32 cellular contexts compared by ENCODE assay signal in genomic region chr2:100945930-100946607, GRCh38.
"Had no signal": no experiment of that assay in that cellular context is flagged by ENCODE, and none has a peak within 500 bp of the region (broad histone marks: within the 10 kb centered on the region; RNA-seq: fewer than 3 reads in every experiment).

No MANE protein-coding gene starts in this region.

- FAIRE-seq: astrocyte, bronchial epithelial cell had no signal

- H3K36me3 Mint-ChIP-seq: activated CD8-positive, alpha-beta memory T cell treated with anti-CD3 and anti-CD28 coated beads, Interleukin-2, amount 10 ng/mL, durations not matched to agents 7 days and 5 days had no signal

- H3K27ac ChIP-seq: adrenal gland, VCaP had no signal

- H3K4me3 ChIP-seq: adrenal gland had no signal

- H3K36me3 ChIP-seq: adrenal gland had no signal

- H3K4me3 Mint-ChIP-seq: activated B cell treated with CpG ODN at 0.5 μM for 24 hours; activated CD4-positive, alpha-beta memory T cell treated with anti-CD3 and anti-CD28 coated beads, Interleukin-2, amount 10 ng/mL, durations not matched to agents 7 days and 5 days; activated CD8-positive, alpha-beta memory T cell treated with anti-CD3 and anti-CD28 coated beads, Interleukin-2, amount 10 ng/mL, durations not matched to agents 7 days and 5 days; brain had no signal

- H3K4me1 ChIP-seq: adrenal gland had no signal

- DNase-seq: activated B cell treated with CpG ODN at 0.5 μM for 24 hours; activated CD4-positive, alpha-beta memory T cell treated with anti-CD3 and anti-CD28 coated beads, Interleukin-2, amount 10 ng/mL, durations not matched to agents 7 days and 5 days; activated CD4-positive, alpha-beta T cell treated with anti-CD3 and anti-CD28 coated beads for 4 hours; activated CD4-positive, CD25-positive, alpha-beta regulatory T cell treated with anti-CD3 and anti-CD28 coated beads, Interleukin-2, amount 50 U/mL, for 72 hours; activated CD8-positive, alpha-beta memory T cell treated with anti-CD3 and anti-CD28 coated beads for 24 hours; activated CD8-positive, alpha-beta memory T cell treated with anti-CD3 and anti-CD28 coated beads, Interleukin-2, amount 10 ng/mL, durations not matched to agents 7 days and 5 days; activated CD8-positive, alpha-beta memory T cell treated with anti-CD3 and anti-CD28 coated beads, Interleukin-2, amount 50 U/mL, for 48 hours; activated effector memory CD4-positive, alpha-beta T cell treated with anti-CD3 and anti-CD28 coated beads, Interleukin-2, amount 50 U/mL, for 16 hours; activated naive CD4-positive, alpha-beta T cell; activated T-cell treated with anti-CD3 and anti-CD28 coated beads, Interleukin-2, amount 50 U/mL, for 48 hours; adrenal gland; central memory CD4-positive, alpha-beta T cell; NCI-H1092 treated with DMSO at 0.1 percent for 48 hours; NCI-H1417; NCI-H146; NCI-H187; NCI-H2029 treated with DMSO at 0.1 percent for 48 hours; NCI-H2107; NCI-H2171; NCI-H510A; NCI-H526; NCI-H748 treated with DMSO at 0.1 percent for 48 hours; Right ventricle myocardium superior; SW 1271; T-helper 1 cell; T-helper 2 cell; T-helper 9 cell had no signal

- H3K4me1 Mint-ChIP-seq: activated B cell treated with CpG ODN at 0.5 μM for 24 hours had no signal

- H3K9me3 Mint-ChIP-seq: activated B cell treated with CpG ODN at 0.5 μM for 24 hours; activated CD4-positive, alpha-beta memory T cell treated with anti-CD3 and anti-CD28 coated beads, Interleukin-2, amount 10 ng/mL, durations not matched to agents 7 days and 5 days; brain had no signal

- ATAC-seq: activated CD8-positive, alpha-beta memory T cell treated with anti-CD3 and anti-CD28 coated beads, Interleukin-2, amount 10 ng/mL, durations not matched to agents 7 days and 5 days; activated naive CD4-positive, alpha-beta T cell treated with anti-CD3 and anti-CD28 coated beads, Interleukin-2, amount 50 U/mL, for 72 hours had no signal

- H3K27ac Mint-ChIP-seq: activated B cell treated with CpG ODN at 0.5 μM for 24 hours; activated CD4-positive, alpha-beta memory T cell treated with anti-CD3 and anti-CD28 coated beads, Interleukin-2, amount 10 ng/mL, durations not matched to agents 7 days and 5 days; activated CD8-positive, alpha-beta memory T cell treated with anti-CD3 and anti-CD28 coated beads, Interleukin-2, amount 10 ng/mL, durations not matched to agents 7 days and 5 days had no signal

- H3K9me3 ChIP-seq: adrenal gland had no signal

- H3K27me3 ChIP-seq: adrenal gland had no signal

- H3K27me3 Mint-ChIP-seq: brain had no signal
